Comparison of ENCODE assay signal across 10 cellular contexts in genomic region chr11:7576671-7577225, GRCh38.
DNase-seq lines count a peak whose midpoint lies in the region; ATAC-seq and TF ChIP-seq lines count a peak whose summit lies in the region.
"Had no signal": no experiment of that assay in that cellular context is flagged by ENCODE, and none has a peak within 500 bp of the region (broad histone marks: within the 10 kb centered on the region; RNA-seq: fewer than 3 reads in every experiment).

No MANE protein-coding gene starts in this region.

- intact Hi-C loops in Caco-2 (cut with micrococcal nuclease; ENCODE audit: unreplicated experiment) = no loop called here
- intact Hi-C loops in sigmoid colon (cut with DNase I) = no loop called here

- no peaks in the 10 kb centered on the region for H3K9me3 ChIP-seq in Caco-2
- no peaks in the 10 kb centered on the region for H3K9me3 ChIP-seq in hepatocyte (ENCODE audit: low read depth)
- no peaks in the 10 kb centered on the region for H3K9me3 ChIP-seq in sigmoid colon

- POLR2A ChIA-PET in Caco-2 (lab: Charles Lee) = interaction anchor here (4.1 kb wide), 1 partner anchor 29 kb away, joined by 47 read pairs; no protein-coding TSS in a partner anchor

- ATAC-seq in HG03571 (IDR thresholded peaks at IDR 0.05; ENCODE audit: unreplicated experiment) = no peak
- no peak for ATAC-seq in GM21529 (IDR thresholded peaks at IDR 0.05; ENCODE audit: unreplicated experiment)
- no peak for ATAC-seq in HG02970 (IDR thresholded peaks at IDR 0.05; ENCODE audit: low FRiP score, unreplicated experiment)

- H4K20me1 ChIP-seq in hepatocyte (ENCODE audit: insufficient read depth, poor library complexity, severe bottlenecking) = no peaks in the 10 kb centered on the region

- H3K4me1 ChIP-seq in Caco-2 (peaks cover 65% of the 10 kb centered on the region), hepatocyte (ENCODE audit: insufficient read depth) (peaks cover 75% of the 10 kb centered on the region), sigmoid colon (peaks cover 0 to 47% (median 41%) of the 10 kb centered on the region in 4 donors)

- peak overlapping the region; percentile 81 for H3K4me2 ChIP-seq in hepatocyte

- H3K27ac ChIP-seq in angular gyrus (ENCODE audit: low read depth, low read length) (peak overlapping the region; percentile 98), hepatocyte (peak overlapping the region; percentile 99), sigmoid colon (peak overlapping the region; percentile 73 to 81 (median 74))

- H3K27ac Mint-ChIP-seq in Caco-2 (ENCODE audit: unreplicated experiment) = peak overlapping the region; percentile 90

- H3K9me3 Mint-ChIP-seq in Caco-2 (ENCODE audit: unreplicated experiment) = no peaks in the 10 kb centered on the region

- no peak for TF ChIP-seq POLR2A in sigmoid colon (IDR thresholded peaks at IDR 0.05)

- H3K79me2 ChIP-seq in hepatocyte = peaks cover 46% of the 10 kb centered on the region

- H3K36me3 ChIP-seq in Caco-2 (ENCODE audit: control insufficient read depth, insufficient read depth, low read length) (peaks cover 5% of the 10 kb centered on the region), hepatocyte (replicated peaks; ENCODE audit: insufficient read depth, low read depth) (no peaks in the 10 kb centered on the region), sigmoid colon (no peaks in the 10 kb centered on the region)

- no TSS peak for BruUV-seq in Caco-2 (replicated peaks; lab: Mats Ljungman, UMichigan)

- TF ChIP-seq CTCF in Caco-2 (IDR thresholded peaks at IDR 0.05; ENCODE audit: insufficient read depth in 1 of 2, low read depth in 1 of 2, low read length in 1 of 2, severe bottlenecking in 1 of 2, unreplicated experiment in 1 of 2) = no peak
- no peak for TF ChIP-seq CTCF in hepatocyte (IDR thresholded peaks at IDR 0.05; ENCODE audit: poor library complexity)
- TF ChIP-seq CTCF in sigmoid colon (IDR thresholded peaks at IDR 0.05) = no peak

- CTCF ChIA-PET in Caco-2 (lab: Charles Lee) = interaction anchor here (1.3 kb wide), 1 partner anchor 29 kb away, joined by 6 read pairs; no protein-coding TSS in a partner anchor

- no peak for TF ChIP-seq EP300 in sigmoid colon (IDR thresholded peaks at IDR 0.05)

- 40% methylated on average over 12 of the region's 12 CpGs for WGBS in hepatocyte (ENCODE audit: low lambda C conversion rate, missing lambda C conversion rate)
- 10 to 38% methylated on average over 12 of the region's 12 CpGs for WGBS in sigmoid colon, 2 donors

- H3K36me3 Mint-ChIP-seq in Caco-2 (ENCODE audit: insufficient read depth, unreplicated experiment) = peaks cover 6% of the 10 kb centered on the region

- H3K4me3 ChIP-seq in Caco-2 (ENCODE audit: low read depth, low read length) (peak overlapping the region; percentile 8; the same call in 1 of the 2 replicates), hepatocyte (peak overlapping the region; percentile 6), sigmoid colon (peak overlapping the region in 3 of 4 donors; percentile 21 to 32 (median 22))

- peak overlapping the region; percentile 25 for H2AFZ ChIP-seq in hepatocyte

- H3K27me3 ChIP-seq in Caco-2 (replicated peaks; ENCODE audit: control insufficient read depth, insufficient read depth, low read length) (no peaks in the 10 kb centered on the region), hepatocyte (no peaks in the 10 kb centered on the region), sigmoid colon (peaks cover 0 to 3% (median 0%) of the 10 kb centered on the region in 3 donors)

- no peaks in the 10 kb centered on the region for H3K9me2 ChIP-seq in hepatocyte (replicated peaks; ENCODE audit: insufficient read depth)

- DNase-seq in Caco-2 (no peak), hepatocyte (ENCODE audit: low spot score) (no peak), sigmoid colon (peak; percentile 75), DMS79 (lab: John Stamatoyannopoulos, UW) (no peak)
- DNase-seq: effector CD4-positive, alpha-beta T cell; NCI-H1436 had no signal

- no peaks in the 10 kb centered on the region for H3K27me3 Mint-ChIP-seq in Caco-2 (ENCODE audit: insufficient read depth, unreplicated experiment)

- H3K4me1 Mint-ChIP-seq in Caco-2 (ENCODE audit: low read depth, unreplicated experiment) = peaks cover 71% of the 10 kb centered on the region

- H3K4me3 Mint-ChIP-seq in Caco-2 (ENCODE audit: unreplicated experiment) = peak overlapping the region; percentile 66
